Comparison of ENCODE assay signal across 20 cellular contexts in genomic region chr17:56009795-56010715, GRCh38.
DNase-seq lines count a peak whose midpoint lies in the region; ATAC-seq and TF ChIP-seq lines count a peak whose summit lies in the region.
"Had no signal": no experiment of that assay in that cellular context is flagged by ENCODE, and none has a peak within 500 bp of the region (broad histone marks: within the 10 kb centered on the region; RNA-seq: fewer than 3 reads in every experiment).

No MANE protein-coding gene starts in this region.

- no peak overlapping the region for H3K14ac ChIP-seq in IMR-90 (replicated peaks; ENCODE audit: low read depth, low read length)

- H2BK20ac ChIP-seq in IMR-90 (ENCODE audit: low read depth, low read length), result no peak overlapping the region

- intact Hi-C loops in IMR-90 (cut with micrococcal nuclease) (no loop called here), Calu3 (cut with micrococcal nuclease; ENCODE audit: unreplicated experiment) (no loop called here)

- H3K9ac ChIP-seq in IMR-90 (ENCODE audit: low read depth, low read length), result no peak overlapping the region
- H3K9ac ChIP-seq: SK-N-SH had no signal

- H4K20me1 ChIP-seq in IMR-90 (ENCODE audit: insufficient read depth, low read length), result no peaks in the 10 kb centered on the region

- H4K5ac ChIP-seq in IMR-90 (ENCODE audit: low read depth, low read length), result no peak overlapping the region

- H3K36me3 Mint-ChIP-seq in Calu3 (ENCODE audit: insufficient read depth, unreplicated experiment), result no peaks in the 10 kb centered on the region
- H3K36me3 Mint-ChIP-seq: IgD-negative memory B cell; stimulated activated effector memory CD8-positive, alpha-beta T cell treated with anti-CD3 and anti-CD28 coated beads, Interleukin-12 subunit alpha, Interleukin-12 subunit beta, amount 100 ng/mL, for 72 hours had no signal

- H3K27ac Mint-ChIP-seq in Calu3 (ENCODE audit: unreplicated experiment), result no peak overlapping the region
- H3K27ac Mint-ChIP-seq: IgD-negative memory B cell; stimulated activated effector memory CD8-positive, alpha-beta T cell treated with anti-CD3 and anti-CD28 coated beads, Interleukin-12 subunit alpha, Interleukin-12 subunit beta, amount 100 ng/mL, for 72 hours had no signal

- WGBS in IMR-90 (ENCODE audit: extremely low coverage in 2 of 2, insufficient read length in 1 of 2), 2 experiments, result 0% methylated on average over 1 of the region's 5 CpGs; no CpG with 5 or more reads in 1 of the 2 experiments

- H3K79me1 ChIP-seq in IMR-90 (ENCODE audit: low read depth in 1 of 2, low read length in 2 of 2), result no peaks in the 10 kb centered on the region

- TF ChIP-seq CTCF in IMR-90 (conservative IDR thresholded peaks at IDR 0.05; ENCODE audit: low read depth, low read length), result no peak
- TF ChIP-seq CTCF in Calu3 (IDR thresholded peaks at IDR 0.05; ENCODE audit: unreplicated experiment), result no peak

- H3K9me3 ChIP-seq in IMR-90 (ENCODE audit: control insufficient read depth, insufficient read depth, low read length), result no peaks in the 10 kb centered on the region
- H3K9me3 ChIP-seq: adrenal gland, SK-N-SH, upper lobe of right lung had no signal

- no peak overlapping the region for H3K27ac ChIP-seq in IMR-90 (ENCODE audit: insufficient read depth, low read length)
- H3K27ac ChIP-seq: adrenal gland, C4-2B, epithelial cell of prostate, upper lobe of right lung had no signal

- no peaks in the 10 kb centered on the region for H3K4me1 ChIP-seq in IMR-90 (ENCODE audit: control insufficient read depth, insufficient read depth, low read length)
- H3K4me1 ChIP-seq: adrenal gland, upper lobe of right lung had no signal

- H3K4me2 ChIP-seq in IMR-90 (ENCODE audit: low read depth, low read length), result no peak overlapping the region
- H3K4me2 ChIP-seq: SK-N-SH had no signal

- no peak for TF ChIP-seq POLR2A in IMR-90 (IDR thresholded peaks at IDR 0.05; ENCODE audit: low read depth, low read length)

- DNase-seq in Daoy (ENCODE audit: low read depth) (peak; percentile 4), IMR-90 (peak; percentile 9), SW480 (ENCODE audit: low spot score) (peak; percentile 72), myocyte (ENCODE audit: low read depth) (peak; percentile 100), NCI-H1436 treated with DMSO at 0.1 percent for 48 hours (lab: John Stamatoyannopoulos, UW) (no peak), Calu3 (no peak)
- DNase-seq: activated CD4-positive, CD25-positive, alpha-beta regulatory T cell; adrenal gland; head of caudate nucleus; left colon; NCI-H2081; SK-N-SH; stimulated activated CD4-positive, alpha-beta T cell treated with anti-CD3 and anti-CD28 coated beads, Interleukin-4, amount 100 ng/mL, for 24 hours; upper lobe of right lung had no signal

- dilution Hi-C loops in IMR-90 (cut with HindIII; ENCODE audit: low sequenced_read_pairs, unreplicated experiment), result no loop called here

- POLR2A ChIA-PET in IMR-90 (lab: Charles Lee; ENCODE audit: unreplicated experiment), result no interaction called here

- peak overlapping the region; percentile 58 for H2AFZ ChIP-seq in IMR-90 (replicated peaks; ENCODE audit: low read length, poor library complexity)

- ATAC-seq in IMR-90 (ENCODE audit: low read depth), result no peak
- ATAC-seq in GM21360 (IDR thresholded peaks at IDR 0.05; ENCODE audit: unreplicated experiment), result no peak
- ATAC-seq: left colon; stimulated activated effector memory CD8-positive, alpha-beta T cell treated with anti-CD3 and anti-CD28 coated beads, Interleukin-12 subunit alpha, Interleukin-12 subunit beta, amount 100 ng/mL, for 72 hours; upper lobe of right lung had no signal

- H3K36me3 ChIP-seq in IMR-90 (ENCODE audit: control insufficient read depth, insufficient read depth, low read length), result no peaks in the 10 kb centered on the region
- H3K36me3 ChIP-seq: adrenal gland, upper lobe of right lung had no signal

- no peaks in the 10 kb centered on the region for H3K9me3 Mint-ChIP-seq in Calu3 (ENCODE audit: low read depth, unreplicated experiment)

- H2AK9ac ChIP-seq in IMR-90 (replicated peaks; ENCODE audit: low read depth, low read length, poor library complexity), result no peak overlapping the region

- H2BK15ac ChIP-seq in IMR-90 (ENCODE audit: low read depth, low read length), result no peak overlapping the region

- H2AK5ac ChIP-seq in IMR-90 (ENCODE audit: low read depth, low read length), result no peak overlapping the region

- no peak overlapping the region for H3K23ac ChIP-seq in IMR-90 (ENCODE audit: low read depth, low read length)

- no peak overlapping the region for H4K91ac ChIP-seq in IMR-90 (ENCODE audit: insufficient read depth, low read depth, low read length)

- no peaks in the 10 kb centered on the region for H3K27me3 ChIP-seq in IMR-90 (ENCODE audit: control insufficient read depth, insufficient read depth, low read length)
- H3K27me3 ChIP-seq: adrenal gland, upper lobe of right lung had no signal

- no peak overlapping the region for H2BK5ac ChIP-seq in IMR-90 (ENCODE audit: low read depth, low read length, poor library complexity, severe bottlenecking)

- in situ Hi-C loops in IMR-90 (cut with MboI; ENCODE audit: low sequenced_read_pairs), result no loop called here

- no peaks in the 10 kb centered on the region for H3K27me3 Mint-ChIP-seq in Calu3 (ENCODE audit: unreplicated experiment)
- H3K27me3 Mint-ChIP-seq: central memory CD8-positive, alpha-beta T cell had no signal

- no peak overlapping the region for H3K4ac ChIP-seq in IMR-90 (ENCODE audit: low read depth, low read length)

- TF ChIP-seq RAD21 in IMR-90 (IDR thresholded peaks at IDR 0.05; ENCODE audit: low read length), result no peak

- no peaks in the 10 kb centered on the region for H3K9me1 ChIP-seq in IMR-90 (ENCODE audit: insufficient read depth, low read length)

- no peak overlapping the region for H3K4me3 Mint-ChIP-seq in Calu3 (ENCODE audit: low read depth, unreplicated experiment)
- H3K4me3 Mint-ChIP-seq: central memory CD8-positive, alpha-beta T cell; IgD-negative memory B cell; stimulated activated effector memory CD8-positive, alpha-beta T cell treated with anti-CD3 and anti-CD28 coated beads, Interleukin-12 subunit alpha, Interleukin-12 subunit beta, amount 100 ng/mL, for 72 hours had no signal

- BruUV-seq in IMR-90 (replicated peaks; lab: Mats Ljungman, UMichigan), result no TSS peak
- BruUV-seq in Calu3 (replicated peaks; lab: Mats Ljungman, UMichigan), result no TSS peak

- no peak overlapping the region for H2BK120ac ChIP-seq in IMR-90 (ENCODE audit: low read depth, low read length)

- H3K56ac ChIP-seq in IMR-90 (ENCODE audit: extremely low read depth, insufficient read depth, low read length), result no peak overlapping the region

- H4K8ac ChIP-seq in IMR-90 (ENCODE audit: low read depth in 2 of 2, low read length in 2 of 2), result no peak overlapping the region

- no peak overlapping the region for H3K18ac ChIP-seq in IMR-90 (ENCODE audit: low read depth, low read length)

- H3K4me1 Mint-ChIP-seq in Calu3 (ENCODE audit: low read depth, unreplicated experiment), result no peaks in the 10 kb centered on the region
- H3K4me1 Mint-ChIP-seq: central memory CD8-positive, alpha-beta T cell; IgD-negative memory B cell; stimulated activated effector memory CD8-positive, alpha-beta T cell treated with anti-CD3 and anti-CD28 coated beads, Interleukin-12 subunit alpha, Interleukin-12 subunit beta, amount 100 ng/mL, for 72 hours had no signal

- CTCF ChIA-PET in IMR-90 (lab: Yijun Ruan, JAX), result no interaction called here
- CTCF ChIA-PET in Calu3 (lab: Charles Lee), result interaction anchor here (0.6 kb wide), 1 partner anchor 158 kb away, joined by 3 read pairs; no protein-coding TSS in a partner anchor

- no peak overlapping the region for H3K4me3 ChIP-seq in IMR-90 (ENCODE audit: insufficient read depth, low read depth, low read length)
- H3K4me3 ChIP-seq: adrenal gland, upper lobe of right lung had no signal

TF ChIP-seq in IMR-90, 13 proteins besides CTCF, POLR2A, EP300 and RAD21:
- TF ChIP-seq, protein P1, sequence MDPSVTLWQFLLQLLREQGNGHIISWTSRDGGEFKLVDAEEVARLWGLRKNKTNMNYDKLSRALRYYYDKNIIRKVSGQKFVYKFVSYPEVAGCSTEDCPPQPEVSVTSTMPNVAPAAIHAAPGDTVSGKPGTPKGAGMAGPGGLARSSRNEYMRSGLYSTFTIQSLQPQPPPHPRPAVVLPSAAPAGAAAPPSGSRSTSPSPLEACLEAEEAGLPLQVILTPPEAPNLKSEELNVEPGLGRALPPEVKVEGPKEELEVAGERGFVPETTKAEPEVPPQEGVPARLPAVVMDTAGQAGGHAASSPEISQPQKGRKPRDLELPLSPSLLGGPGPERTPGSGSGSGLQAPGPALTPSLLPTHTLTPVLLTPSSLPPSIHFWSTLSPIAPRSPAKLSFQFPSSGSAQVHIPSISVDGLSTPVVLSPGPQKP (IDR thresholded peaks at IDR 0.05; ENCODE audit: borderline replicate concordance, low read depth, low read length), result no peak
- TF ChIP-seq RFX5 (IDR thresholded peaks at IDR 0.05; ENCODE audit: low read depth, low read length), result no peak

Comparison
In these comparisons a context has a peak if more than half of its experiments do, and no peak if none do; other contexts are left out.
1. DNase-seq: peak in Daoy (single experiment), IMR-90 (single experiment), SW480 (single experiment) and myocyte (single experiment); none in NCI-H1436 treated with DMSO at 0.1 percent for 48 hours (single experiment) and Calu3 (single experiment).